8 cellular contexts compared by ENCODE assay signal in the genomic region with DNA sequence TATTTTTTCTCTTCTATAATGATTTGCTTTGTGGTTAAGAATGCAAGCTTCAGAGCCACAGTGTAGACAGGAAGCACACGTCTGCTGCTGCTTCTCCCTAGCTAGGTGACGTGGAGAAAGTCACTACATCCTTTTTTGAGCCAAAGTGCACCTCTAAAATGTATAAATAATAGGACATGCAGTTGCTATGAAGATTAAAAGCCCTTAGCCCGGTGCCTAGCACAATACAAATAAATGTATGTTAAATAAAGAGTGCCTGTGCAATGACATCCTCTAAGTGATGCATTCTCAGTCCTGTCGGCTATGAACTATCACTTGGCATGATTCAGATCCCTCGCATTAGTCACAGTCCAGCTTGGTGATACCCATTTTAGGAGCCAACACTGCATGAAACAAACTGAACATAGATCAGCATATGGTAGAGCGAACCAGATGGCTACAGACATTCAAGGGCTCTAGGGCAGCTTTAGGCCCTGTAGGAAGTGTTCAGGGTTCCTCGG. TPM values are rescaled to one million over a fixed set of nuclear protein-coding genes. Genes with fewer than 3 reads are reported as not detected.
DNase-seq lines count a peak whose midpoint lies in the region; ATAC-seq and TF ChIP-seq lines count a peak whose summit lies in the region.

No MANE protein-coding gene starts in this region.

- TF ChIP-seq POLR2A in thyroid gland (IDR thresholded peaks at IDR 0.05) = no peak

- intact Hi-C loops in thyroid gland (cut with DNase I) = no loop called here

- no peak for TF ChIP-seq CTCF in GM13977 (IDR thresholded peaks at IDR 0.05; ENCODE audit: extremely low read depth, insufficient read depth, missing control alignments)
- TF ChIP-seq CTCF in thyroid gland (IDR thresholded peaks at IDR 0.05) = no peak

- in situ Hi-C loops in GM13977 (cut with MboI; ENCODE audit: low pct_unique_long_range_greater_than_20kb, low sequenced_read_pairs, unreplicated experiment) = no loop called here

- H3K27me3 Mint-ChIP-seq in memory B cell = no peaks in the 10 kb centered on the region

- no peaks in the 10 kb centered on the region for H3K9me3 ChIP-seq in thyroid gland

- no peaks in the 10 kb centered on the region for H3K36me3 ChIP-seq in thyroid gland

- H3K9me3 Mint-ChIP-seq in memory B cell = no peaks in the 10 kb centered on the region

- peaks cover 4 to 7% of the 10 kb centered on the region in 2 donors for H3K4me1 ChIP-seq in thyroid gland

- H3K4me3 ChIP-seq in thyroid gland (replicated peaks in 1 of 3) = no peak overlapping the region

- ATAC-seq in HG03575 (IDR thresholded peaks at IDR 0.05; ENCODE audit: extremely low read depth, insufficient number of reproducible peaks, low FRiP score, unreplicated experiment) (peak; percentile 47), memory B cell (ENCODE audit: low read depth) (peak; percentile 79)

- no peak overlapping the region for H3K27ac ChIP-seq in thyroid gland

- WGBS in thyroid gland, 2 donors = 82 to 91% methylated on average over 7 of the region's 7 CpGs

- DNase-seq in activated CD8-positive, alpha-beta memory T cell treated with anti-CD3 and anti-CD28 coated beads for 24 hours = peak; percentile 66
- no peak for DNase-seq in activated CD8-positive, alpha-beta memory T cell treated with anti-CD3 and anti-CD28 coated beads, Interleukin-2, amount 50 U/mL, for 48 hours
- DNase-seq in activated T-cell treated with anti-CD3 and anti-CD28 coated beads, Interleukin-2, amount 50 U/mL, for 48 hours = peak; percentile 49 to 58
- peak; percentile 18 to 41 for DNase-seq in memory B cell (ENCODE audit: low spot score in 2 of 2)
- no peak for DNase-seq in superior temporal gyrus (ENCODE audit: extremely low spot score)
- DNase-seq in GM13977 (ENCODE audit: low spot score) = no peak
- DNase-seq in thyroid gland = no peak

- peaks cover 8% of the 10 kb centered on the region for H3K4me1 Mint-ChIP-seq in memory B cell

- H3K4me3 Mint-ChIP-seq in memory B cell = no peak overlapping the region

- no peaks in the 10 kb centered on the region for H3K27me3 ChIP-seq in thyroid gland

- H3K36me3 Mint-ChIP-seq in memory B cell = no peaks in the 10 kb centered on the region

- H3K27ac Mint-ChIP-seq in memory B cell = peak overlapping the region; percentile 86

RNA-seq across cellular contexts. Expression of a gene that starts 4.8 kb away (rescaled TPM):
- total RNA-seq in thyroid gland = 10 to 100 TPM; 29.4 to 39.7 (median 31.7) TPM

RNA-seq across cellular contexts. Expression of a gene that starts 21.8 kb away (rescaled TPM):
- 1,000 to 10,000 TPM; 2,201 to 4,711 (median 2,567) TPM for total RNA-seq in thyroid gland

Comparison
In these comparisons a context has a peak if more than half of its experiments do, and no peak if none do; other contexts are left out.
1. DNase-seq: peak in activated CD8-positive, alpha-beta memory T cell treated with anti-CD3 and anti-CD28 coated beads for 24 hours (single experiment), activated T-cell treated with anti-CD3 and anti-CD28 coated beads, Interleukin-2, amount 50 U/mL, for 48 hours (2 of 2) and memory B cell (2 of 2); none in activated CD8-positive, alpha-beta memory T cell treated with anti-CD3 and anti-CD28 coated beads, Interleukin-2, amount 50 U/mL, for 48 hours (single experiment), superior temporal gyrus (single experiment), GM13977 (single experiment) and thyroid gland (0 of 2).